Comparison of ENCODE assay signal across 26 cellular contexts in genomic region chr2:71496156-71496770, GRCh38. TPM values are rescaled to one million over a fixed set of nuclear protein-coding genes. Genes with fewer than 3 reads are reported as not detected.
DNase-seq lines count a peak whose midpoint lies in the region; ATAC-seq and TF ChIP-seq lines count a peak whose summit lies in the region.
"Had no signal": no experiment of that assay in that cellular context is flagged by ENCODE, and none has a peak within 500 bp of the region (broad histone marks: within the 10 kb centered on the region; RNA-seq: fewer than 3 reads in every experiment).

No MANE protein-coding gene starts in this region.

- TF ChIP-seq POLR2A in upper lobe of left lung (IDR thresholded peaks at IDR 0.05) (no peak), vagina (IDR thresholded peaks at IDR 0.05) (no peak)

- no peak for TF ChIP-seq EP300 in upper lobe of left lung (IDR thresholded peaks at IDR 0.05)

- H3K27ac ChIP-seq in upper lobe of left lung (peak overlapping the region; percentile 5 to 69 (median 46)), vagina (no peak overlapping the region)
- H3K27ac ChIP-seq: esophagus muscularis mucosa, thyroid gland had no signal

- no peaks in the 10 kb centered on the region for H3K36me3 ChIP-seq in upper lobe of left lung
- H3K36me3 ChIP-seq in vagina = no peaks in the 10 kb centered on the region
- H3K36me3 ChIP-seq: MG63, thyroid gland had no signal

- H3K27me3 ChIP-seq in upper lobe of left lung (no peaks in the 10 kb centered on the region), vagina (no peaks in the 10 kb centered on the region)
- H3K27me3 ChIP-seq: esophagus muscularis mucosa, MG63, thyroid gland had no signal

- intact Hi-C loops in left cardiac atrium (cut with DNase I) = no loop called here
- intact Hi-C loops in vagina (cut with DNase I) = no loop called here

- H3K4me3 ChIP-seq in upper lobe of left lung (no peak overlapping the region), vagina (no peak overlapping the region)
- H3K4me3 ChIP-seq: esophagus muscularis mucosa, GM12878, MG63, PC-9, thyroid gland had no signal

- TF ChIP-seq CTCF in upper lobe of left lung (IDR thresholded peaks at IDR 0.05) = no peak
- no peak for TF ChIP-seq CTCF in vagina (IDR thresholded peaks at IDR 0.05)

- 58 to 67% methylated on average over 9 of the region's 9 CpGs for WGBS in upper lobe of left lung, 2 donors

- DNase-seq in SW480 (ENCODE audit: low spot score) = peak; percentile 68
- no peak for DNase-seq in left cardiac atrium
- peak; percentile 73 for DNase-seq in mesenteric fat pad (ENCODE audit: low spot score)
- DNase-seq in upper lobe of left lung = no peak
- DNase-seq in vagina (ENCODE audit: extremely low spot score in 2 of 2) = no peak
- DNase-seq in NCI-H1436 treated with DMSO at 0.1 percent for 48 hours (lab: John Stamatoyannopoulos, UW) = no peak
- DNase-seq: activated CD4-positive, CD25-positive, alpha-beta regulatory T cell treated with anti-CD3 and anti-CD28 coated beads, Interleukin-2, amount 50 U/mL, for 72 hours; activated T-cell treated with anti-CD3 and anti-CD28 coated beads, Interleukin-2, amount 50 U/mL, for 4 hours; effector CD8-positive, alpha-beta T cell; hypothalamus; KBM-7; MG63; NCI-H2081; NCI-H446; nucleus accumbens; PC-9; retina; SHP77 treated with DMSO at 0.1 percent for 48 hours; stimulated activated CD4-positive, alpha-beta T cell treated with anti-CD3 and anti-CD28 coated beads, Interleukin-12 subunit alpha, Interleukin-12 subunit beta, amount 100 ng/mL, for 4 hours; stimulated activated CD4-positive, alpha-beta T cell treated with anti-CD3 and anti-CD28 coated beads, Interleukin-4, amount 100 ng/mL, for 24 hours; stimulated activated naive CD4-positive, alpha-beta T cell; T-cell; thyroid gland had no signal

- peaks cover 12 to 29% (median 16%) of the 10 kb centered on the region in 4 donors for H3K4me1 ChIP-seq in upper lobe of left lung
- peaks cover 8% of the 10 kb centered on the region for H3K4me1 ChIP-seq in vagina

- H3K9me3 ChIP-seq in upper lobe of left lung = no peaks in the 10 kb centered on the region
- H3K9me3 ChIP-seq in vagina = no peaks in the 10 kb centered on the region
- H3K9me3 ChIP-seq: esophagus muscularis mucosa, MG63, thyroid gland had no signal

- ATAC-seq in left cardiac atrium (peak; percentile 10 to 39), upper lobe of left lung (ENCODE audit: low FRiP score in 2 of 2) (no peak), GM18520 (IDR thresholded peaks at IDR 0.05; ENCODE audit: unreplicated experiment) (no peak)
- ATAC-seq: activated T-cell treated with anti-CD3 and anti-CD28 coated beads, Interleukin-2, amount 50 U/mL, for 4 hours; GM12878; T-cell had no signal

RNA-seq across cellular contexts. Expression of gene DYSF, which starts 42.9 kb away (rescaled TPM):
- 10 to 100 TPM; 36.8 to 45.8 TPM for total RNA-seq in left cardiac atrium
- total RNA-seq in mesenteric fat pad = 54.1 TPM
- 10 to 100 TPM; 17.5 to 72.7 (median 42.7) TPM for total RNA-seq in upper lobe of left lung
- 10.1 TPM for total RNA-seq in vagina

Comparison
In these comparisons a context has a peak if more than half of its experiments do, and no peak if none do; other contexts are left out.
1. DNase-seq: peak in SW480 (single experiment) and mesenteric fat pad (single experiment); none in left cardiac atrium (single experiment), upper lobe of left lung (0 of 2), vagina (0 of 2) and NCI-H1436 treated with DMSO at 0.1 percent for 48 hours (single experiment).
2. ATAC-seq: peak in left cardiac atrium (2 of 2); none in upper lobe of left lung (0 of 2) and GM18520 (single experiment).